13 cellular contexts compared by ENCODE assay signal in the genomic region with DNA sequence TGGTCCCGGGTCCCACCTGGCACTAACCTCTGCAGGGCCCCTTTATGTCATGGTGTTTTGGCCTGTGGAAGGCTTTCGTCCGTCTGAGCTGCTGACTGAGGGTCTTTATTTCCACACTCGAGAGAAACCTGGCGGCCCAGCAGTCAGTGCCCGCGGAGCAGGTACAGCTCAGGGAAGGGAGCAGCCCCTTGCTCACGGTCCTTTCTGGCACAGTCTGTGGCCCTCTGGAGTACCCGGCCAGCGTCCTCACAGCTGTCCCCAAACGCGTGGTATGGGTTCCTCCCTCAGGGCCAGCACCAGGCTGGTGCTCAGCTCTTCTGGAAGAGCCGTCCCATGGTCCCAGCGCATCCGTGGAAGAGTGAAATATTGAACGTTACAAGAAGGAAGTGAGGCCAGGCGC. TPM values are rescaled to one million over a fixed set of nuclear protein-coding genes. Genes with fewer than 3 reads are reported as not detected.
A peak's percentile ranks its signal among the peaks of the same experiment; 100 is the strongest.
DNase-seq lines count a peak whose midpoint lies in the region; ATAC-seq, FAIRE-seq and TF ChIP-seq lines count a peak whose summit lies in the region.
"Had no signal": no experiment of that assay in that cellular context is flagged by ENCODE, and none has a peak within 500 bp of the region (broad histone marks: within the 10 kb centered on the region; RNA-seq: fewer than 3 reads in every experiment).

No MANE protein-coding gene starts in this region.

- H3K9me3 ChIP-seq in K562 (replicated peaks; ENCODE audit: control insufficient read depth, insufficient read depth, low read depth, low read length) = peaks cover 14% of the 10 kb centered on the region

- H3K9me2 ChIP-seq in GM23338 (ENCODE audit: insufficient read depth) = 0 out of 2 replicates have a peak, but pooled peaks cover 12% of the 10 kb centered on the region

- H4K20me1 ChIP-seq in GM23338 (replicated peaks; ENCODE audit: insufficient read depth) (peaks cover 17% of the 10 kb centered on the region), K562 (replicated peaks; ENCODE audit: control insufficient read depth, insufficient read depth, low read length) (peaks cover 12% of the 10 kb centered on the region)

- peaks cover 55% of the 10 kb centered on the region for H3K4me1 Mint-ChIP-seq in GM23338
- peaks cover 11 to 18% of the 10 kb centered on the region in 2 donors for H3K4me1 Mint-ChIP-seq in natural killer cell treated with Interleukin-12 subunit alpha and Interleukin-12 subunit beta and Interleukin-15 and Interleukin-18, amount 100 ng/mL, for 72 hours (ENCODE audit: low read depth in 2 of 2)

- CTCF ChIA-PET in K562 (lab: Yijun Ruan, JAX; ENCODE audit: low intra/inter-chr PET ratio) = no interaction called here

- peaks cover 25% of the 10 kb centered on the region for H3K27me3 Mint-ChIP-seq in GM23338 (ENCODE audit: insufficient read depth, low read depth, poor library complexity)
- H3K27me3 Mint-ChIP-seq in natural killer cell treated with Interleukin-12 subunit alpha and Interleukin-12 subunit beta and Interleukin-15 and Interleukin-18, amount 100 ng/mL, for 72 hours = no peaks in the 10 kb centered on the region

- peaks cover 20% of the 10 kb centered on the region for H3K36me3 Mint-ChIP-seq in GM23338 (ENCODE audit: low read depth)
- H3K36me3 Mint-ChIP-seq in natural killer cell treated with Interleukin-12 subunit alpha and Interleukin-12 subunit beta and Interleukin-15 and Interleukin-18, amount 100 ng/mL, for 72 hours = peaks cover 5% of the 10 kb centered on the region

- H3F3A ChIP-seq in GM23338 (replicated peaks; ENCODE audit: low read depth) = peaks cover 37% of the 10 kb centered on the region

- no peak for FAIRE-seq in K562 (lab: Jason Lieb, UNC)

- intact Hi-C loops in K562 (cut with micrococcal nuclease) = no loop called here

- TF ChIP-seq EP300 in K562 (IDR thresholded peaks at IDR 0.05; ENCODE audit: low read length) = no peak

- TF ChIP-seq CTCF in C4-2B (conservative IDR thresholded peaks at IDR 0.05) (no peak), GM23338 (conservative IDR thresholded peaks at IDR 0.05; ENCODE audit: low read depth in 2 of 2) (no peak), K562 (IDR thresholded peaks at IDR 0.05 in 2 of 3, conservative IDR thresholded peaks at IDR 0.05 in 1 of 3; ENCODE audit: insufficient read depth in 2 of 3, low read depth in 1 of 3, low read length in 3 of 3) (no peak)

- H3K4me3 ChIP-seq in GM23338 = no peak overlapping the region
- H3K4me3 ChIP-seq in K562 = no peak overlapping the region

- H3K4me1 ChIP-seq in GM23338 (ENCODE audit: insufficient read depth) (peaks cover 32% of the 10 kb centered on the region), K562 (replicated peaks in 1 of 2; ENCODE audit: control insufficient read depth in 2 of 2, insufficient read depth in 2 of 2, low read length in 2 of 2) (peaks cover 8 to 64% of the 10 kb centered on the region in 2 experiments; a peak in 4 of 5 replicates)
- H3K4me1 ChIP-seq: parathyroid adenoma had no signal

- BruUV-seq in K562 (replicated peaks; lab: Mats Ljungman, UMichigan) = no TSS peak

- H3K27me3 ChIP-seq in GM23338 (ENCODE audit: insufficient read depth) (no peaks in the 10 kb centered on the region), K562 (ENCODE audit: control insufficient read depth in 2 of 2, insufficient read depth in 2 of 2, low read length in 2 of 2) (no peaks in the 10 kb centered on the region)

- peaks cover 15% of the 10 kb centered on the region for H3K9me1 ChIP-seq in K562 (ENCODE audit: control insufficient read depth, insufficient read depth, low read length)

- POLR2A ChIA-PET in K562 (lab: Yijun Ruan, JAX) = no interaction called here

- TF ChIP-seq POLR2A in K562 (conservative IDR thresholded peaks at IDR 0.05) = no peak

- H3K4me3 Mint-ChIP-seq in GM23338 = no peak overlapping the region
- peak overlapping the region; percentile 35 for H3K4me3 Mint-ChIP-seq in natural killer cell treated with Interleukin-12 subunit alpha and Interleukin-12 subunit beta and Interleukin-15 and Interleukin-18, amount 100 ng/mL, for 72 hours

- H3K9me3 Mint-ChIP-seq in GM23338 = no peaks in the 10 kb centered on the region
- no peaks in the 10 kb centered on the region for H3K9me3 Mint-ChIP-seq in natural killer cell treated with Interleukin-12 subunit alpha and Interleukin-12 subunit beta and Interleukin-15 and Interleukin-18, amount 100 ng/mL, for 72 hours

- H3K36me3 ChIP-seq in GM23338 (ENCODE audit: insufficient read depth) = no peaks in the 10 kb centered on the region
- H3K36me3 ChIP-seq in K562 (ENCODE audit: control insufficient read depth, insufficient read depth, low read length) = peaks cover 12% of the 10 kb centered on the region; the same call in 2 of the 3 replicates

- H3K79me2 ChIP-seq in GM23338 (replicated peaks; ENCODE audit: insufficient read depth) (peaks cover 94% of the 10 kb centered on the region), K562 (ENCODE audit: control insufficient read depth, insufficient read depth, low read length) (peaks cover 97% of the 10 kb centered on the region)

- H3K27ac ChIP-seq in C4-2B (peak overlapping the region; percentile 98), GM23338 (ENCODE audit: low read depth) (peak overlapping the region; percentile 69; the same call in 1 of the 2 replicates), K562 (ENCODE audit: extremely low read depth, low read depth, low read length) (no peak overlapping the region)
- H3K27ac ChIP-seq: parathyroid adenoma had no signal

- no peak for TF ChIP-seq RAD21 in K562 (CRISPR knock-in tag; conservative IDR thresholded peaks at IDR 0.05 in 1 of 2, IDR thresholded peaks at IDR 0.05 in 1 of 2)

- H3K27ac Mint-ChIP-seq in GM23338 = peak overlapping the region; percentile 33; the same call in 1 of the 2 replicates
- H3K27ac Mint-ChIP-seq in natural killer cell treated with Interleukin-12 subunit alpha and Interleukin-12 subunit beta and Interleukin-15 and Interleukin-18, amount 100 ng/mL, for 72 hours = peak overlapping the region; percentile 44 to 74

- in situ Hi-C loops in K562 (cut with MboI) = no loop called here

- 95% methylated on average over 15 of the region's 17 CpGs for WGBS in K562 (ENCODE audit: insufficient coverage, low coverage, missing lambda C conversion rate)

- H3K4me2 ChIP-seq in GM23338 (no peak overlapping the region), K562 (ENCODE audit: insufficient read depth, low read length) (no peak overlapping the region)

- no peak for ATAC-seq in GM23338
- no peak for ATAC-seq in K562
- ATAC-seq in natural killer cell treated with Interleukin-12 subunit alpha and Interleukin-12 subunit beta and Interleukin-15 and Interleukin-18, amount 100 ng/mL, for 72 hours = no peak
- no peak for ATAC-seq in GM18873 (IDR thresholded peaks at IDR 0.05; ENCODE audit: low FRiP score, unreplicated experiment)

- DNase-seq in GM23338 (ENCODE audit: low spot score) (no peak), K562 (ENCODE audit: extremely low read depth in 1 of 4, low spot score in 3 of 4) (no peak), foreskin melanocyte (no peak)
- DNase-seq in natural killer cell treated with Interleukin-12 subunit alpha and Interleukin-12 subunit beta and Interleukin-15 and Interleukin-18, amount 100 ng/mL, for 72 hours (ENCODE audit: low spot score) = no peak
- no peak for DNase-seq in stimulated activated CD4-positive, alpha-beta T cell treated with anti-CD3 and anti-CD28 coated beads, Interleukin-1b, Interleukin-23, amount 100 ng/mL, for 48 hours
- DNase-seq: C1 segment of cervical spinal cord; foreskin fibroblast; NCI-H1105; NK-92 treated with Interleukin-12 subunit alpha and Interleukin-12 subunit beta, amount 100 ng/mL, for 24 hours; SHP77 had no signal

- H2AFZ ChIP-seq in GM23338 = no peak overlapping the region
- no peak overlapping the region for H2AFZ ChIP-seq in K562 (ENCODE audit: low read depth, low read length)
- H2AFZ ChIP-seq: parathyroid adenoma had no signal

- H3K9ac ChIP-seq in K562 (ENCODE audit: insufficient read depth in 1 of 2, low read depth in 2 of 2, low read length in 2 of 2) = no peak overlapping the region
- H3K9ac ChIP-seq: parathyroid adenoma had no signal

RNA-seq across cellular contexts. Expression of a gene that starts 24.3 kb away (rescaled TPM):
- 62.8 and 66.8 TPM in 2 replicates for total RNA-seq in GM23338 (2014; rRNA removed; shearing (Covaris generic))
- polyA plus RNA-seq in GM23338 (2016; fragmentation: Nextera tagmentation; extraction: Ambion mirVana) = 9.3 and 10.4 TPM in 2 replicates
- total RNA-seq in K562 (2011; cell fraction: chromatin; rRNA removed; ENCODE audit: low replicate concordance) = 25.0 and 40.0 TPM in 2 replicates
- 28.2 and 34.2 TPM in 2 replicates for total RNA-seq in K562 (2011; cell fraction: nucleolus; rRNA removed)
- 21.0 and 24.4 TPM in 2 replicates for total RNA-seq in K562 (2011; cell fraction: nucleoplasm; rRNA removed)
- total RNA-seq in K562 (2014; rRNA removed) = 10.8 and 16.6 TPM in 2 replicates
- total RNA-seq in K562 (2014; rRNA removed; fragmentation: Illumina TruSeq; extraction: Trizol) = 2.8 and 3.2 TPM in 2 replicates
- total RNA-seq in K562 (2015; rRNA removed; fragmentation: Illumina TruSeq; extraction: Trizol) = 4.6 and 5.6 TPM in 2 replicates
- 55.4 and 60.5 TPM in 2 replicates for total RNA-seq in K562 (2021)
- 3.1 and 4.6 TPM in 2 replicates for polyA plus RNA-seq in K562 (2011; rRNA removed)
- polyA plus RNA-seq in K562 (2011; cell fraction: cytosol; rRNA removed) = 3.6 and 6.1 TPM in 2 replicates
- polyA plus RNA-seq in K562 (2011; cell fraction: nucleus; rRNA removed) = 8.6 and 16.4 TPM in 2 replicates
- polyA plus RNA-seq in K562 (2012) = 13.2 and 13.6 TPM in 2 replicates
- 15.8 and 21.4 TPM in 2 replicates for polyA plus RNA-seq in K562 (2014; fragmentation: Illumina TruSeq; extraction: Trizol)
- polyA plus RNA-seq in K562 (2014; fragmentation: Nextera tagmentation; extraction: Ambion mirVana) = under 1 TPM; 0.10 to 0.39 TPM
- polyA plus RNA-seq in K562 (2014; rRNA removed) = 16.4 and 17.0 TPM in 2 replicates
- polyA minus RNA-seq in K562 (2011; rRNA and poly(A)+ RNA removed) = 2.7 and 4.6 TPM in 2 replicates
- 20.6 and 21.9 TPM in 2 replicates for polyA minus RNA-seq in K562 (2011; cell fraction: cytosol; rRNA and poly(A)+ RNA removed)
- 8.6 and 10.9 TPM in 2 replicates for polyA minus RNA-seq in K562 (2011; cell fraction: nucleus; rRNA and poly(A)+ RNA removed)
- total RNA-seq in natural killer cell treated with Interleukin-12 subunit alpha and Interleukin-12 subunit beta and Interleukin-15 and Interleukin-18, amount 100 ng/mL, for 72 hours = 10 to 100 TPM; 16.5 to 42.7 TPM

RNA-seq across cellular contexts. Expression of a gene that starts 57.9 kb away (rescaled TPM):
- total RNA-seq in GM23338 (2014; rRNA removed; shearing (Covaris generic)) = 54.3 and 79.1 TPM in 2 replicates
- polyA plus RNA-seq in GM23338 (2016; fragmentation: Nextera tagmentation; extraction: Ambion mirVana) (167 and 173 TPM in 2 replicates), K562 (2011; rRNA removed) (9.9 and 13.5 TPM in 2 replicates), K562 (2014; fragmentation: Illumina TruSeq; extraction: Trizol) (8.4 and 22.6 TPM in 2 replicates), K562 (2014; fragmentation: Nextera tagmentation; extraction: Ambion mirVana) (1 to 10 TPM in 1 of 2 experiments, under 1 TPM in 1; 0.58 to 1.0 TPM), K562 (2014; rRNA removed) (143 and 153 TPM in 2 replicates)
- total RNA-seq in K562 (2011; cell fraction: chromatin; rRNA removed; ENCODE audit: low replicate concordance) = 32.5 and 87.9 TPM in 2 replicates
- total RNA-seq in K562 (2011; cell fraction: nucleolus; rRNA removed) = 57.6 and 57.7 TPM in 2 replicates
- total RNA-seq in K562 (2011; cell fraction: nucleoplasm; rRNA removed) = 37.4 and 38.2 TPM in 2 replicates
- total RNA-seq in K562 (2014; rRNA removed) (74.4 and 79.5 TPM in 2 replicates), K562 (2014; rRNA removed; fragmentation: Illumina TruSeq; extraction: Trizol) (4.5 and 5.2 TPM in 2 replicates), K562 (2015; rRNA removed; fragmentation: Illumina TruSeq; extraction: Trizol) (13.7 and 15.9 TPM in 2 replicates), K562 (2021) (142 TPM in 2 replicates)
- polyA plus RNA-seq in K562 (2011; cell fraction: cytosol; rRNA removed) = 19.5 and 92.5 TPM in 2 replicates
- polyA plus RNA-seq in K562 (2011; cell fraction: nucleus; rRNA removed) = 23.2 and 44.5 TPM in 2 replicates
- polyA plus RNA-seq in K562 (2012) = 74.5 and 114 TPM in 2 replicates
- polyA minus RNA-seq in K562 (2011; rRNA and poly(A)+ RNA removed) = 3.3 and 3.9 TPM in 2 replicates
- polyA minus RNA-seq in K562 (2011; cell fraction: cytosol; rRNA and poly(A)+ RNA removed) = 16.1 and 25.8 TPM in 2 replicates
- 10.0 and 14.0 TPM in 2 replicates for polyA minus RNA-seq in K562 (2011; cell fraction: nucleus; rRNA and poly(A)+ RNA removed)
- 10 to 100 TPM; 43.4 to 61.8 TPM for total RNA-seq in natural killer cell treated with Interleukin-12 subunit alpha and Interleukin-12 subunit beta and Interleukin-15 and Interleukin-18, amount 100 ng/mL, for 72 hours
